ENCODE assay signal across 7 cellular contexts in the genomic region with DNA sequence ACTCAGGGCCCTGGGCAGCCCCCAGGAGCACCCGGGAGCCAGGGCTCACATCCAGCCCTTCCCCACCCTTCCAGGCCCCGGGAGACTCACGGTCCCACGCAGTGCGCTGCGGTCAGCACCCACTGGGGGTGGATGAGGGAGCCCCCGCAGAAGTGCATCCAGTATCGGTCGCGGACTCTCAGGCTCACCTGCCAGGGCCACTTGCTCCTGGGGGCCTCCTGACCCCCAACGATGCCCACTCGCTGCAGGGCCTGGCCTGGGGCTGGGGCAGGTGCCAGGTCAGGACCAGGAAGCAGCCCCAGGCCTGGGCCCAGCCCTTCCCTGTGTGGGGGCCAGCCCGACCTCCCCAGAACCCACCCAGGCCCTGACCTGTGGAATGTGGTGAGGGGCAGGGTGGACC. TPM values are rescaled to one million over a fixed set of nuclear protein-coding genes. Genes with fewer than 3 reads are reported as not detected.
"Had no signal": no experiment of that assay in that cellular context is flagged by ENCODE, and none has a peak within 500 bp of the region (broad histone marks: within the 10 kb centered on the region; RNA-seq: fewer than 3 reads in every experiment).

No MANE protein-coding gene starts in this region.

RNA-seq across cellular contexts. Expression of a gene that starts 0.5 kb away (rescaled TPM):
- total RNA-seq: GM23248, H7, HepG2, HFFc6, HT1080 had no signal
- polyA plus RNA-seq: GM23248, HepG2, IgD-negative memory B cell had no signal

RNA-seq across cellular contexts. Expression of a gene that starts 4.4 kb away (rescaled TPM):
- total RNA-seq: GM23248, H7, HepG2, HT1080 had no signal
- polyA plus RNA-seq: GM23248, HepG2, IgD-negative memory B cell had no signal

RNA-seq across cellular contexts. Expression of a gene that starts 11.0 kb away (rescaled TPM):
- total RNA-seq: GM23248, H4, H7, HepG2, HFFc6, HT1080 had no signal
- polyA plus RNA-seq: GM23248, IgD-negative memory B cell had no signal

RNA-seq across cellular contexts. Expression of a gene that starts 26.4 kb away (rescaled TPM):
- total RNA-seq: GM23248, H4, H7, HepG2, HFFc6, HT1080 had no signal
- polyA plus RNA-seq: GM23248, HepG2, IgD-negative memory B cell had no signal
